In the genomic region with DNA sequence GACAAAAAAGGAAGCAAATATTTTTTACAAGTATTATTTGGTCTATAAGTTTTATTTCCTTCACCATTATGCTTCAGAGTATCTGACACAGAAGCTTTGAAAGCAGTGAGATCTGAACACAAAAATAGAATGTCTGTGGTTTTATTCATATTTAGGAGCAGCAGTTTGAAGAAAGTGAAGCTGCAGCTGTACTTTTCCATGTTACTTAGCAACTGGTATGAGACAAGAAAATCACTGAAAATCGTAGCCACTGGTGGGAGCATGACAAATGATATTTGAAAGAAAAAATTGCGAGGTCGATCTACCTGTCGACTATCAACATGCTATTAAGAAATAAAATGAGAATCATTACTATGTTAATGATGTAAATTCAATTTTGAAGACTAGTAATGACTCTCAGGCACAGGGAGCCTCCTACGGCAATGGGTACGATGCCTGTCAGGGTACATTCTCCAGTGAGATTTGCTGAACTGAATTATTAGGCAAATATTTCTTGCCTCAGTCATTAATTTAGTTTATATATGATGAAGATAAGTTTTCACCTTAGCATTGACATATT, we compare ENCODE assay signal across 24 cellular contexts.
"Had no signal": no experiment of that assay in that cellular context is flagged by ENCODE, and none has a peak within 500 bp of the region (broad histone marks: within the 10 kb centered on the region; RNA-seq: fewer than 3 reads in every experiment).

No MANE protein-coding gene starts in this region.

- H3K27me3 ChIP-seq: gastroesophageal sphincter, heart left ventricle, neural progenitor cell, sigmoid colon, vagina had no signal

- H3K4me3 ChIP-seq: coronary artery, gastroesophageal sphincter, heart left ventricle, mucosa of descending colon, neural progenitor cell, sigmoid colon, thoracic aorta, vagina had no signal

- H3K4me1 ChIP-seq: gastroesophageal sphincter, heart left ventricle, sigmoid colon, vagina had no signal

- H3K4me2 ChIP-seq: neural progenitor cell had no signal

- H3K9ac ChIP-seq: neural progenitor cell had no signal

- H3K9me3 ChIP-seq: gastroesophageal sphincter, mucosa of descending colon, sigmoid colon, thoracic aorta, vagina had no signal

- H3K27ac ChIP-seq: coronary artery, gastroesophageal sphincter, heart left ventricle, neural progenitor cell, sigmoid colon, thoracic aorta, vagina had no signal

- DNase-seq: activated CD4-positive, alpha-beta memory T cell treated with anti-CD3 and anti-CD28 coated beads for 36 hours; activated CD4-positive, alpha-beta T cell treated with anti-CD3 and anti-CD28 coated beads for 48 hours; activated CD4-positive, CD25-positive, alpha-beta regulatory T cell; activated effector memory CD4-positive, alpha-beta T cell treated with Interleukin-2 at 50 U/mL for 16 hours; activated naive CD4-positive, alpha-beta T cell treated with anti-CD3 and anti-CD28 coated beads for 36 hours; activated naive CD8-positive, alpha-beta T cell treated with anti-CD3 and anti-CD28 coated beads, Interleukin-2, amount 10 ng/mL, durations not matched to agents 7 days and 5 days; activated T-cell treated with anti-CD3 and anti-CD28 coated beads, Interleukin-2, amount 50 U/mL, for 48 hours; amniotic stem cell; cerebellar nuclear complex; endodermal cell; heart left ventricle; islet precursor cell; left cardiac atrium; mucosa of descending colon; naive thymus-derived CD4-positive, alpha-beta T cell; retina; sigmoid colon; stimulated activated CD4-positive, alpha-beta T cell treated with anti-CD3 and anti-CD28 coated beads, Interleukin-2, amount 100 ng/mL, for 48 hours; stimulated activated naive CD4-positive, alpha-beta T cell had no signal

- H3K36me3 ChIP-seq: gastroesophageal sphincter, heart left ventricle, neural progenitor cell, sigmoid colon, thoracic aorta, vagina had no signal

- H2AFZ ChIP-seq: neural progenitor cell had no signal
